Comparison of ENCODE assay signal across 22 cellular contexts in the genomic region with DNA sequence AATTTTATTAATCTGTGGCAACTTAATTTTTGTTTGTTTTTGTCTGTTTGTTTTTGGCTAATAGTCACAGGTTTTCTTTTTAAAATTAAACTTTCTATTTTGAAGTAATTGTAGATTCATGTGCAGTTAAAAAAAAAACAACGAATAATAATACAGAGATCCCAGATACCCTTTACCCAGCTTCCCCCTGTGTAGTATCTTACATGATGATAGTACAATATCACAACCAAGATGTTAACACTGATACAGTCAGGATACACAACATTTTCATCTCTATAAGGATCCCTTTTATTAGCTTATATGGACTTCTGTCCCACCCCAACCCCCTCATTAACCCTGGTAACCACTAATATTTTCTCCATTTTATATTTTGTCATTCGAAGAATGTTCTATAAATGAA. TPM values are rescaled to one million over a fixed set of nuclear protein-coding genes. Genes with fewer than 3 reads are reported as not detected.
DNase-seq lines count a peak whose midpoint lies in the region; ATAC-seq and TF ChIP-seq lines count a peak whose summit lies in the region.
"Had no signal": no experiment of that assay in that cellular context is flagged by ENCODE, and none has a peak within 500 bp of the region (broad histone marks: within the 10 kb centered on the region; RNA-seq: fewer than 3 reads in every experiment).

No MANE protein-coding gene starts in this region.

- H2AFZ ChIP-seq in mammary epithelial cell (ENCODE audit: low read depth, low read length) (no peak overlapping the region), GM23248 (no peak overlapping the region)
- H2AFZ ChIP-seq: GM23338 had no signal

- H3K36me3 ChIP-seq in mammary epithelial cell (ENCODE audit: insufficient read depth, low read length) (peaks cover 15% of the 10 kb centered on the region), GM23248 (ENCODE audit: low read depth) (peaks cover 28% of the 10 kb centered on the region)

- ATAC-seq in activated T-helper 17 cell treated with anti-CD3 and anti-CD28 coated beads, Interleukin-2, amount 50 U/mL, for 72 hours (replicated peaks), result no peak
- ATAC-seq: GM23338 had no signal

- peaks cover 37% of the 10 kb centered on the region for H3K4me1 Mint-ChIP-seq in activated CD4-positive, alpha-beta T cell treated with anti-CD3 and anti-CD28 coated beads, Interleukin-2, amount 10 ng/mL, durations not matched to agents 7 days and 5 days
- peaks cover 15% of the 10 kb centered on the region for H3K4me1 Mint-ChIP-seq in MCF 10A (ENCODE audit: insufficient read depth, unreplicated experiment)
- peaks cover 13% of the 10 kb centered on the region for H3K4me1 Mint-ChIP-seq in activated T-helper 17 cell treated with anti-CD3 and anti-CD28 coated beads, Interleukin-2, amount 50 U/mL, for 72 hours

- H3K27ac ChIP-seq in mammary epithelial cell (ENCODE audit: insufficient read depth, low read depth, low read length) (no peak overlapping the region), GM23248 (no peak overlapping the region)
- H3K27ac ChIP-seq: 22Rv1, BLaER1, C4-2B had no signal

- H3K79me2 ChIP-seq in mammary epithelial cell (ENCODE audit: insufficient read depth, low read length), result peaks cover 10% of the 10 kb centered on the region
- H3K79me2 ChIP-seq in GM23248 (ENCODE audit: insufficient read depth), result peaks cover 22% of the 10 kb centered on the region

- H3K4me3 ChIP-seq in mammary epithelial cell (replicated peaks in 1 of 3; ENCODE audit: insufficient read depth in 1 of 3, low read depth in 2 of 3, low read length in 3 of 3) (no peak overlapping the region), GM23248 (no peak overlapping the region)
- H3K4me3 ChIP-seq: BLaER1, GM12878, GM23338 had no signal

- POLR2A ChIA-PET in activated CD4-positive, alpha-beta T cell treated with anti-CD3 and anti-CD28 coated beads, Interleukin-2, amount 10 ng/mL, durations not matched to agents 7 days and 5 days (lab: Charles Lee), result no interaction called here
- POLR2A ChIA-PET in MCF 10A (lab: Yijun Ruan, JAX), result interaction anchor here (0.6 to 3.3 kb wide), 8 partner anchors 63 to 1098 kb away, joined by 3 to 21 read pairs (median 4); a partner anchor contains a TSS

- peak overlapping the region; percentile 28 for H3K27ac Mint-ChIP-seq in activated CD4-positive, alpha-beta T cell treated with anti-CD3 and anti-CD28 coated beads, Interleukin-2, amount 10 ng/mL, durations not matched to agents 7 days and 5 days
- H3K27ac Mint-ChIP-seq in MCF 10A (ENCODE audit: low read depth, unreplicated experiment), result peak overlapping the region; percentile 7
- H3K27ac Mint-ChIP-seq in activated T-helper 17 cell treated with anti-CD3 and anti-CD28 coated beads, Interleukin-2, amount 50 U/mL, for 72 hours, result peak overlapping the region; percentile 25
- H3K27ac Mint-ChIP-seq: GM23338, H9, HFFc6 had no signal

- no peak for DNase-seq in activated CD4-positive, alpha-beta T cell treated with anti-CD3 and anti-CD28 coated beads, Interleukin-2, amount 10 ng/mL, durations not matched to agents 7 days and 5 days
- DNase-seq in activated CD4-positive, alpha-beta T cell treated with anti-CD3 and anti-CD28 coated beads for 4 hours, result no peak
- DNase-seq in MCF 10A (ENCODE audit: unreplicated experiment) (no peak), mammary epithelial cell (no peak), GM23248 (no peak), KBM-7 (no peak), cardiac septum (ENCODE audit: low spot score) (no peak)
- DNase-seq: DMS 273 treated with DMSO at 0.1 percent for 48 hours, DMS79, EL, GDM1, H9 had no signal

- H3K27me3 ChIP-seq in mammary epithelial cell (ENCODE audit: insufficient read depth, low read length) (no peaks in the 10 kb centered on the region), GM23248 (replicated peaks; ENCODE audit: insufficient read depth) (no peaks in the 10 kb centered on the region)
- H3K27me3 ChIP-seq: BLaER1 had no signal

- CTCF ChIA-PET in activated CD4-positive, alpha-beta T cell treated with anti-CD3 and anti-CD28 coated beads, Interleukin-2, amount 10 ng/mL, durations not matched to agents 7 days and 5 days (lab: Charles Lee), result interaction anchor here (0.6 to 3.8 kb wide), 8 partner anchors 34 to 122 kb away, joined by 3 to 23 read pairs (median 4); no protein-coding TSS in a partner anchor
- CTCF ChIA-PET in MCF 10A (lab: Yijun Ruan, JAX), result interaction anchor here (0.6 to 7.2 kb wide), 38 partner anchors 9 to 804 kb away, joined by 3 to 159 read pairs (median 3); no protein-coding TSS in a partner anchor
- CTCF ChIA-PET in mammary epithelial cell (lab: Charles Lee; ENCODE audit: low non-redundant PET), result interaction anchor here (0.6 to 0.7 kb wide), 3 partner anchors 70 to 114 kb away, joined by 4 to 21 read pairs (median 7); no protein-coding TSS in a partner anchor

- no peaks in the 10 kb centered on the region for H3K9me3 ChIP-seq in mammary epithelial cell (replicated peaks; ENCODE audit: insufficient read depth, low read length)
- H3K9me3 ChIP-seq in GM23248 (ENCODE audit: low read depth), result no peaks in the 10 kb centered on the region
- H3K9me3 ChIP-seq: BLaER1 had no signal

- H3K4me1 ChIP-seq in mammary epithelial cell (ENCODE audit: insufficient read depth, low read length) (peaks cover 5% of the 10 kb centered on the region), GM23248 (ENCODE audit: insufficient read depth) (peaks cover 6% of the 10 kb centered on the region)

- H4K20me1 ChIP-seq in mammary epithelial cell (ENCODE audit: insufficient read depth, low read length) (no peaks in the 10 kb centered on the region), GM23248 (ENCODE audit: insufficient read depth) (no peaks in the 10 kb centered on the region)
- H4K20me1 ChIP-seq: BLaER1 had no signal

- intact Hi-C loops in MCF 10A (cut with micrococcal nuclease), result loop anchor here (1.0 kb wide), 2 partner anchors 96 to 114 kb away; no protein-coding TSS in a partner anchor
- intact Hi-C loops in mammary epithelial cell (cut with micrococcal nuclease), result loop anchor here (1.0 kb wide), 1 partner anchor 96 kb away; no protein-coding TSS in a partner anchor
- intact Hi-C loops in cardiac septum (cut with DNase I), result no loop called here

- BruUV-seq in MCF 10A (replicated peaks; lab: Mats Ljungman, UMichigan) (no TSS peak), mammary epithelial cell (replicated peaks; lab: Mats Ljungman, UMichigan) (no TSS peak)

- no peaks in the 10 kb centered on the region for H3K9me3 Mint-ChIP-seq in activated CD4-positive, alpha-beta T cell treated with anti-CD3 and anti-CD28 coated beads, Interleukin-2, amount 10 ng/mL, durations not matched to agents 7 days and 5 days
- no peaks in the 10 kb centered on the region for H3K9me3 Mint-ChIP-seq in MCF 10A (ENCODE audit: unreplicated experiment)
- no peaks in the 10 kb centered on the region for H3K9me3 Mint-ChIP-seq in activated T-helper 17 cell treated with anti-CD3 and anti-CD28 coated beads, Interleukin-2, amount 50 U/mL, for 72 hours
- H3K9me3 Mint-ChIP-seq: CD8-positive, alpha-beta memory T cell; GM23338; H9; HFFc6 had no signal

- H3K27me3 Mint-ChIP-seq in activated CD4-positive, alpha-beta T cell treated with anti-CD3 and anti-CD28 coated beads, Interleukin-2, amount 10 ng/mL, durations not matched to agents 7 days and 5 days, result no peaks in the 10 kb centered on the region
- H3K27me3 Mint-ChIP-seq in MCF 10A (ENCODE audit: insufficient read depth, unreplicated experiment), result no peaks in the 10 kb centered on the region
- H3K27me3 Mint-ChIP-seq in activated T-helper 17 cell treated with anti-CD3 and anti-CD28 coated beads, Interleukin-2, amount 50 U/mL, for 72 hours, result no peaks in the 10 kb centered on the region
- H3K27me3 Mint-ChIP-seq: B cell; CD4-positive, CD25-positive, alpha-beta regulatory T cell; CD8-positive, alpha-beta memory T cell had no signal

- H3K9ac ChIP-seq in mammary epithelial cell (ENCODE audit: insufficient read depth, low read length) (no peak overlapping the region), GM23248 (no peak overlapping the region)
- H3K9ac ChIP-seq: BLaER1 had no signal

- H3K36me3 Mint-ChIP-seq in activated CD4-positive, alpha-beta T cell treated with anti-CD3 and anti-CD28 coated beads, Interleukin-2, amount 10 ng/mL, durations not matched to agents 7 days and 5 days (ENCODE audit: low read depth), result peaks cover 44% of the 10 kb centered on the region
- peaks cover 82% of the 10 kb centered on the region for H3K36me3 Mint-ChIP-seq in MCF 10A (ENCODE audit: insufficient read depth, unreplicated experiment)
- peaks cover 78% of the 10 kb centered on the region for H3K36me3 Mint-ChIP-seq in activated T-helper 17 cell treated with anti-CD3 and anti-CD28 coated beads, Interleukin-2, amount 50 U/mL, for 72 hours (ENCODE audit: low read depth)

- peaks cover 8% of the 10 kb centered on the region; the same call in 1 of the 2 replicates for H3F3A ChIP-seq in GM23248 (ENCODE audit: insufficient read depth)

- 97% methylated on average over 2 of the region's 2 CpGs for WGBS in mammary epithelial cell (ENCODE audit: low coverage, missing lambda C conversion rate)
- WGBS in GM23248 (ENCODE audit: low coverage in 1 of 2, low lambda C conversion rate in 2 of 2, missing lambda C conversion rate in 2 of 2), 2 experiments, result 95 to 98% methylated on average over 2 of the region's 2 CpGs

- H3K9me2 ChIP-seq in GM23248 (ENCODE audit: insufficient read depth), result no peaks in the 10 kb centered on the region

- no peak overlapping the region for H3K4me2 ChIP-seq in mammary epithelial cell (ENCODE audit: insufficient read depth, low read depth, low read length)
- no peak overlapping the region for H3K4me2 ChIP-seq in GM23248 (ENCODE audit: unreplicated experiment)
- H3K4me2 ChIP-seq: BLaER1, GM23338 had no signal

- in situ Hi-C loops in mammary epithelial cell (cut with MboI; ENCODE audit: low sequenced_read_pairs in 2 of 2), result loop anchor here (5.0 to 10.0 kb wide), 2 partner anchors 94 to 101 kb away; no protein-coding TSS in a partner anchor
- in situ Hi-C loops in GM23248 (cut with MboI), result loop anchor here (5.0 kb wide), 1 partner anchor 99 kb away; no protein-coding TSS in a partner anchor
- in situ Hi-C loops in KBM-7 (cut with MboI; ENCODE audit: low pct_unique_long_range_greater_than_20kb, low sequenced_read_pairs), result loop anchor here (10.0 kb wide), 1 partner anchor 101 kb away; no protein-coding TSS in a partner anchor

- dilution Hi-C loops in mammary epithelial cell (cut with HindIII; ENCODE audit: low sequenced_read_pairs), result loop anchor here (5.0 to 25.0 kb wide), 2 partner anchors 84 to 186 kb away; a partner anchor contains a TSS

- H3K4me3 Mint-ChIP-seq in activated CD4-positive, alpha-beta T cell treated with anti-CD3 and anti-CD28 coated beads, Interleukin-2, amount 10 ng/mL, durations not matched to agents 7 days and 5 days, result no peak overlapping the region
- no peak overlapping the region for H3K4me3 Mint-ChIP-seq in MCF 10A (ENCODE audit: unreplicated experiment)
- H3K4me3 Mint-ChIP-seq in activated T-helper 17 cell treated with anti-CD3 and anti-CD28 coated beads, Interleukin-2, amount 50 U/mL, for 72 hours, result no peak overlapping the region
- H3K4me3 Mint-ChIP-seq: B cell, GM23338, H9, HFFc6 had no signal

- TF ChIP-seq CTCF in MCF 10A (IDR thresholded peaks at IDR 0.05; ENCODE audit: unreplicated experiment), result no peak
- no peak for TF ChIP-seq CTCF in mammary epithelial cell (conservative IDR thresholded peaks at IDR 0.05 in 1 of 2, IDR thresholded peaks at IDR 0.05 in 1 of 2; ENCODE audit: extremely low read depth in 1 of 2, insufficient read depth in 1 of 2, low read depth in 1 of 2, low read length in 2 of 2)

RNA-seq across cellular contexts. Expression of a gene that starts 5.9 kb away (rescaled TPM):
- total RNA-seq in activated CD4-positive, alpha-beta T cell treated with anti-CD3 and anti-CD28 coated beads, Interleukin-2, amount 10 ng/mL, durations not matched to agents 7 days and 5 days, result 10 to 100 TPM; 34.1 to 38.1 TPM
- total RNA-seq in MCF 10A (2022) (35.1 and 55.1 TPM in 2 replicates), mammary epithelial cell (10 to 100 TPM; 30.0 to 42.2 TPM), cardiac septum (71.6 TPM)
- polyA plus RNA-seq in mammary epithelial cell (23.0 TPM), GM23248 (2016; fragmentation: Nextera tagmentation; extraction: Ambion mirVana) (38.9 and 41.7 TPM in 2 replicates)
- 36.9 TPM for polyA minus RNA-seq in mammary epithelial cell
- total RNA-seq in activated T-helper 17 cell treated with anti-CD3 and anti-CD28 coated beads, Interleukin-2, amount 50 U/mL, for 72 hours, result 10 to 100 TPM; 24.7 to 26.9 TPM
- total RNA-seq in GM23248 (2014; rRNA removed; shearing (Covaris generic)), result 42.0 and 49.2 TPM in 2 replicates
